22 cellular contexts compared by ENCODE assay signal in the genomic region with DNA sequence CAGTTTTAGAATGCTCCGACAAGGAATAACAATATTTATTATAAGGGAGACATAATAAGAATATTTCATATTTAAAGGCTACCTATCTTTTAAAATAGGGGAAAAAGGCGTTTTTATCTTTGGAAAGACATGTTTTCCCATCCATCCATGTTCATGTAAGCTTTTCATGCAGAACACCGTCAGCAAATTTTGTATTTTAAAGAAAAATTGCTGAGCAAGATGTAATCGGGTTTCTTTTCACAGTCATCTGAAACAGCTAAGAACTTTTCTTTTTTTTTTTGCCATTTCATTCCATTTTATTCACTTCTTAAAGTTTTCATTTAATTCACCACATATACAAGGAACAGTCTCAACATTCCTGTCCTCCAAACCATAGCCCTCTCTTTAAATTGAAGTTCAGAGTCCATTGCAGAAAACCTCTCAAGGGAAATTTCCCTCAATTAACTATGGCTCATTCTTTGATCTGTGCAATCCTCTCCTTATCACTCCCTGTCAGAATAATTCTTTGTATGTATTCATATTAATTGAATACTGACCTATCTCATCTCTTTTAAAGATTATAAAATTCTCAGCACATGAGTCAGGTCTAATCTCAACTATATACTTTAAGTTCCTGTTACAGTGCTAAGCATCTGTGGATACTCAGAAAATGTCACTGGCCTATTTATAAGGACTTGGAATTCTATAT.
DNase-seq lines count a peak whose midpoint lies in the region; ATAC-seq, FAIRE-seq and TF ChIP-seq lines count a peak whose summit lies in the region.
"Had no signal": no experiment of that assay in that cellular context is flagged by ENCODE, and none has a peak within 500 bp of the region (broad histone marks: within the 10 kb centered on the region; RNA-seq: fewer than 3 reads in every experiment).

No MANE protein-coding gene starts in this region.

- no peak for FAIRE-seq in HepG2 (lab: Jason Lieb, UNC)
- FAIRE-seq in K562 (lab: Jason Lieb, UNC) = no peak
- FAIRE-seq in small intestine (lab: Jason Lieb, UNC) = peak; percentile 90
- FAIRE-seq: D721Med, G401.6, GM19239, HTR-8/SVneo had no signal

- TF ChIP-seq CTCF in HepG2 (CRISPR knock-in tag; IDR thresholded peaks at IDR 0.05) = no peak
- no peak for TF ChIP-seq CTCF in right lobe of liver (IDR thresholded peaks at IDR 0.05)
- TF ChIP-seq CTCF in K562 (IDR thresholded peaks at IDR 0.05 in 2 of 3, conservative IDR thresholded peaks at IDR 0.05 in 1 of 3; ENCODE audit: insufficient read depth in 2 of 3, low read depth in 1 of 3, low read length in 3 of 3) = no peak
- no peak for TF ChIP-seq CTCF in gastrocnemius medialis (IDR thresholded peaks at IDR 0.05 in 4 of 5, conservative IDR thresholded peaks at IDR 0.05 in 1 of 5)

- H2BK5ac ChIP-seq in mesenchymal stem cell (ENCODE audit: low read depth, low read length, poor library complexity, severe bottlenecking) = no peak overlapping the region

- H3K23ac ChIP-seq in mesenchymal stem cell (ENCODE audit: low read length in 2 of 2) = no peak overlapping the region

- TF ChIP-seq POLR2A in HepG2 (IDR thresholded peaks at IDR 0.05; ENCODE audit: insufficient read depth in 1 of 2, low read depth in 2 of 2, low read length in 2 of 2) (no peak), right lobe of liver (IDR thresholded peaks at IDR 0.05) (no peak), K562 (conservative IDR thresholded peaks at IDR 0.05) (no peak), gastrocnemius medialis (IDR thresholded peaks at IDR 0.05) (no peak)

- H3K14ac ChIP-seq in mesenchymal stem cell (ENCODE audit: low read length in 2 of 2) = no peak overlapping the region

- no peaks in the 10 kb centered on the region for H3K79me1 ChIP-seq in mesenchymal stem cell (replicated peaks; ENCODE audit: low read length, poor library complexity, severe bottlenecking)

- H3K9me3 ChIP-seq in HepG2 (ENCODE audit: low read length) (no peaks in the 10 kb centered on the region), right lobe of liver (no peaks in the 10 kb centered on the region), K562 (replicated peaks; ENCODE audit: control insufficient read depth, insufficient read depth, low read depth, low read length) (no peaks in the 10 kb centered on the region), mesenchymal stem cell (ENCODE audit: control insufficient read depth, low read length) (no peaks in the 10 kb centered on the region), small intestine (ENCODE audit: control insufficient read depth, low read depth) (no peaks in the 10 kb centered on the region), gastrocnemius medialis (no peaks in the 10 kb centered on the region)

- H3K4me3 ChIP-seq in HepG2 (replicated peaks in 1 of 3; ENCODE audit: insufficient read depth in 1 of 3, low read depth in 2 of 3, low read length in 3 of 3) (no peak overlapping the region), right lobe of liver (no peak overlapping the region), K562 (no peak overlapping the region), mesenchymal stem cell (ENCODE audit: insufficient read depth in 1 of 2, low read depth in 1 of 2, low read length in 2 of 2) (no peak overlapping the region), small intestine (ENCODE audit: low read depth in 1 of 2, low read length in 2 of 2) (no peak overlapping the region), gastrocnemius medialis (no peak overlapping the region)
- H3K4me3 ChIP-seq: PC-9, SJCRH30 had no signal

- no peaks in the 10 kb centered on the region for H3K4me1 ChIP-seq in HepG2 (ENCODE audit: insufficient read depth, low read length)
- no peaks in the 10 kb centered on the region for H3K4me1 ChIP-seq in right lobe of liver
- no peaks in the 10 kb centered on the region for H3K4me1 ChIP-seq in K562 (replicated peaks in 1 of 2; ENCODE audit: control insufficient read depth in 2 of 2, insufficient read depth in 2 of 2, low read length in 2 of 2)
- peaks cover 3% of the 10 kb centered on the region for H3K4me1 ChIP-seq in mesenchymal stem cell (ENCODE audit: control insufficient read depth, insufficient read depth, low read depth, low read length)
- H3K4me1 ChIP-seq in small intestine (ENCODE audit: control insufficient read depth in 2 of 2, insufficient read depth in 1 of 2, low read depth in 1 of 2, low read length in 1 of 2) = peaks cover 0 to 2% of the 10 kb centered on the region in 2 donors
- H3K4me1 ChIP-seq in gastrocnemius medialis = no peaks in the 10 kb centered on the region
- H3K4me1 ChIP-seq: SJCRH30 had no signal

- no peak overlapping the region for H2BK15ac ChIP-seq in mesenchymal stem cell (ENCODE audit: low read depth, poor library complexity, severe bottlenecking)

- no peak for DNase-seq in HepG2 (ENCODE audit: low spot score)
- no peak for DNase-seq in right lobe of liver
- DNase-seq in K562 (ENCODE audit: extremely low read depth in 1 of 4, low spot score in 3 of 4) = no peak
- DNase-seq in mesenchymal stem cell = peak; percentile 18
- DNase-seq in small intestine = peak; percentile 77
- DNase-seq in gastrocnemius medialis = no peak
- DNase-seq in GM19238 (ENCODE audit: insufficient read length, low spot score) = no peak
- DNase-seq: H9, MM.1S, NCI-H2029, NCI-H446 treated with DMSO at 0.1 percent for 48 hours, NCI-H526, PC-9, SJCRH30 had no signal

- CTCF ChIA-PET in HepG2 (lab: Yijun Ruan, JAX; ENCODE audit: low intra/inter-chr PET ratio, low total read pairs) (no interaction called here), K562 (lab: Yijun Ruan, JAX; ENCODE audit: low intra/inter-chr PET ratio) (no interaction called here)

- 24% methylated on average over 4 of the region's 4 CpGs for WGBS in HepG2 (ENCODE audit: low lambda C conversion rate)
- 61% methylated on average over 4 of the region's 4 CpGs for WGBS in right lobe of liver (ENCODE audit: insufficient coverage, low coverage, low lambda C conversion rate, missing lambda C conversion rate)
- 3% methylated on average over 4 of the region's 4 CpGs for WGBS in K562 (ENCODE audit: insufficient coverage, low coverage, missing lambda C conversion rate)
- WGBS in mesenchymal stem cell = 71% methylated on average over 3 of the region's 4 CpGs
- WGBS in small intestine, 3 donors = 59 to 82% (median 63%) methylated on average over 4 of the region's 4 CpGs

- no peak overlapping the region for H2BK12ac ChIP-seq in mesenchymal stem cell (ENCODE audit: low read length in 2 of 2)

- BruUV-seq in HepG2 (replicated peaks; lab: Mats Ljungman, UMichigan) (no TSS peak), K562 (replicated peaks; lab: Mats Ljungman, UMichigan) (no TSS peak)

- H3K9me1 ChIP-seq in K562 (ENCODE audit: control insufficient read depth, insufficient read depth, low read length) = no peaks in the 10 kb centered on the region

- POLR2A ChIA-PET in HepG2 (lab: Yijun Ruan, JAX) = no interaction called here
- POLR2A ChIA-PET in K562 (lab: Yijun Ruan, JAX) = interaction anchor here (0.6 kb wide), 1 partner anchor 1333 kb away, joined by 3 read pairs; no protein-coding TSS in a partner anchor

- no peak overlapping the region for H3K9ac ChIP-seq in HepG2 (ENCODE audit: insufficient read depth, low read depth, low read length)
- no peak overlapping the region for H3K9ac ChIP-seq in K562 (ENCODE audit: insufficient read depth in 1 of 2, low read depth in 2 of 2, low read length in 2 of 2)
- no peak overlapping the region for H3K9ac ChIP-seq in mesenchymal stem cell (ENCODE audit: low read length)
- H3K9ac ChIP-seq: KMS-11 had no signal

- H4K8ac ChIP-seq in mesenchymal stem cell (ENCODE audit: low read length) = no peak overlapping the region

- H3K27ac ChIP-seq in HepG2 (ENCODE audit: extremely low read length, insufficient read depth, low read length) (no peak overlapping the region), right lobe of liver (no peak overlapping the region), K562 (ENCODE audit: extremely low read depth, low read depth, low read length) (no peak overlapping the region), mesenchymal stem cell (ENCODE audit: low read length, poor library complexity, severe bottlenecking) (no peak overlapping the region), small intestine (ENCODE audit: low read depth in 1 of 2, low read length in 1 of 2) (no peak overlapping the region), gastrocnemius medialis (no peak overlapping the region)
- H3K27ac ChIP-seq: 22Rv1, KMS-11, PC-9, SJCRH30 had no signal

- no peak overlapping the region for H2AK5ac ChIP-seq in mesenchymal stem cell (ENCODE audit: low read length, severe bottlenecking)

- H3K4me2 ChIP-seq in HepG2 (ENCODE audit: low read depth, low read length) (no peak overlapping the region), K562 (ENCODE audit: insufficient read depth, low read length) (no peak overlapping the region), mesenchymal stem cell (ENCODE audit: low read length, poor library complexity, severe bottlenecking) (no peak overlapping the region)
- H3K4me2 ChIP-seq: KMS-11, PC-9 had no signal

- no peak for TF ChIP-seq RAD21 in HepG2 (CRISPR knock-in tag; IDR thresholded peaks at IDR 0.05)
- TF ChIP-seq RAD21 in K562 (CRISPR knock-in tag; conservative IDR thresholded peaks at IDR 0.05 in 1 of 2, IDR thresholded peaks at IDR 0.05 in 1 of 2) = no peak

- no peaks in the 10 kb centered on the region for H3K27me3 ChIP-seq in HepG2 (ENCODE audit: control insufficient read depth in 1 of 2, insufficient read depth in 2 of 2, low read length in 2 of 2)
- H3K27me3 ChIP-seq in right lobe of liver = no peaks in the 10 kb centered on the region
- no peaks in the 10 kb centered on the region for H3K27me3 ChIP-seq in K562 (ENCODE audit: control insufficient read depth in 2 of 2, insufficient read depth in 2 of 2, low read length in 2 of 2)
- H3K27me3 ChIP-seq in mesenchymal stem cell (ENCODE audit: control insufficient read depth in 1 of 2, insufficient read depth in 1 of 2, low read length in 2 of 2) = no peaks in the 10 kb centered on the region
- H3K27me3 ChIP-seq in small intestine (ENCODE audit: control insufficient read depth in 2 of 2, insufficient read depth in 2 of 2, low read length in 2 of 2) = no peaks in the 10 kb centered on the region
- H3K27me3 ChIP-seq in gastrocnemius medialis = no peaks in the 10 kb centered on the region
- H3K27me3 ChIP-seq: SJCRH30 had no signal

- H3K79me2 ChIP-seq in HepG2 (ENCODE audit: insufficient read depth, low read length) (no peaks in the 10 kb centered on the region), K562 (ENCODE audit: control insufficient read depth, insufficient read depth, low read length) (no peaks in the 10 kb centered on the region)

- in situ Hi-C loops in HepG2 (cut with HindIII; ENCODE audit: extremely low pct_ligation_motif_present, low pct_unique_long_range_greater_than_20kb) = no loop called here
- in situ Hi-C loops in K562 (cut with MboI) = no loop called here
- in situ Hi-C loops in gastrocnemius medialis (cut with MboI; ENCODE audit: low sequenced_read_pairs in 4 of 4) = no loop called here

- H4K20me1 ChIP-seq in HepG2 (ENCODE audit: insufficient read depth, low read length) (no peaks in the 10 kb centered on the region), K562 (replicated peaks; ENCODE audit: control insufficient read depth, insufficient read depth, low read length) (no peaks in the 10 kb centered on the region)

- TF ChIP-seq EP300 in HepG2 (IDR thresholded peaks at IDR 0.05; ENCODE audit: low read depth in 2 of 2, low read length in 2 of 2) = no peak
- TF ChIP-seq EP300 in HepG2 (CRISPR knock-in tag; IDR thresholded peaks at IDR 0.05; ENCODE audit: borderline replicate concordance) = no peak
- TF ChIP-seq EP300 in K562 (IDR thresholded peaks at IDR 0.05; ENCODE audit: low read length) = no peak

- H2BK120ac ChIP-seq in mesenchymal stem cell (ENCODE audit: low read depth, low read length) = no peak overlapping the region

- H4K91ac ChIP-seq in mesenchymal stem cell (ENCODE audit: low read length) = no peak overlapping the region

- intact Hi-C loops in HepG2 (cut with micrococcal nuclease; ENCODE audit: unreplicated experiment) = no loop called here
- intact Hi-C loops in right lobe of liver (cut with DNase I) = no loop called here
- intact Hi-C loops in K562 (cut with micrococcal nuclease) = no loop called here
- intact Hi-C loops in gastrocnemius medialis (cut with DNase I; ENCODE audit: low total_unique reads) = no loop called here

- H3K36me3 ChIP-seq in HepG2 (replicated peaks in 1 of 2; ENCODE audit: control insufficient read depth in 1 of 2, insufficient read depth in 2 of 2, low read length in 2 of 2) (no peaks in the 10 kb centered on the region), right lobe of liver (no peaks in the 10 kb centered on the region), K562 (ENCODE audit: control insufficient read depth, insufficient read depth, low read length) (no peaks in the 10 kb centered on the region), mesenchymal stem cell (ENCODE audit: control insufficient read depth in 1 of 2, insufficient read depth in 2 of 2, low read depth in 1 of 2, low read length in 2 of 2) (no peaks in the 10 kb centered on the region), small intestine (ENCODE audit: control insufficient read depth in 2 of 2, insufficient read depth in 2 of 2, low read length in 2 of 2) (no peaks in the 10 kb centered on the region), gastrocnemius medialis (no peaks in the 10 kb centered on the region)
- H3K36me3 ChIP-seq: SJCRH30 had no signal

- H3K4ac ChIP-seq in mesenchymal stem cell (ENCODE audit: low read depth in 1 of 2, low read length in 2 of 2) = no peak overlapping the region

- no peak for ATAC-seq in HepG2
- ATAC-seq in right lobe of liver = no peak
- ATAC-seq in K562 = no peak
- ATAC-seq in gastrocnemius medialis = no peak
- ATAC-seq in GM19455 (IDR thresholded peaks at IDR 0.05; ENCODE audit: unreplicated experiment) = no peak
- ATAC-seq: Right ventricle myocardium inferior had no signal

- no peak overlapping the region for H2AFZ ChIP-seq in HepG2 (ENCODE audit: low read length)
- no peak overlapping the region for H2AFZ ChIP-seq in K562 (ENCODE audit: low read depth, low read length)
- H2AFZ ChIP-seq in mesenchymal stem cell (ENCODE audit: low read depth, low read length) = no peak overlapping the region

- H3K18ac ChIP-seq in mesenchymal stem cell (ENCODE audit: low read depth in 1 of 2, low read length in 2 of 2) = no peak overlapping the region

Comparison
In these comparisons a context has a peak if more than half of its experiments do, and no peak if none do; other contexts are left out.
1. DNase-seq: peak in mesenchymal stem cell (single experiment) and small intestine (single experiment); none in HepG2 (single experiment), right lobe of liver (0 of 3), K562 (0 of 4), gastrocnemius medialis (0 of 2) and GM19238 (single experiment).
2. Of the 241 proteins assayed by ChIP-seq in both HepG2 and K562: peak only in HepG2: MAFF and MAFK; only in K562: none; in both: none; in neither: 239.